8 cellular contexts compared by ENCODE assay signal in the genomic region with DNA sequence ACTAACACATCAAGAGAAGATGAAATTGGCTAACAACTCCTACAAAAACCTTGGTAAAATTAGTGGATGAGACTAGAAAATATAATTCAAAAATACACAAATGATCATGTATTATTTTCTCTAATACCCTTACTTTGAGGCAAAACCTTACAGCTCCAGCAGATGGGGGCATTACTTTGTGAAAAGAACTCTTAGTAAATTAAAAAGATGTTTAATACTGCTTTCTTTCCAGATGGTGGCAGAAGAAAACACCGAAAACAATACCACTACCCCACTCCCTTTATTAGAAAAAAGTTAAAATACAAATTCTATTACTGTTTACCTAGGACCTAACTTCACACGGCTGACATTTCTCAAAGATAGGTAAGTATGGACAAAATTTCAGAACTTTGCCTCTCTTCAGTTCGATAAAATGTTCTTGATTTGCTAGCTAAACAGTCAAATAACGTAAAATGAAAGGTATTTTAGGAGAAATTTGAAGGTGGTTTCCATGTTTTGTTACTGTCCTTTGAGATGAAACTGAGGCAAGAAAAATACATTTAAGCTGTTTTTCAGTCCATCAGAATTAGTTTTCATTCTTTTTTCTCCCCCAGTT. TPM values are rescaled to one million over a fixed set of nuclear protein-coding genes. Genes with fewer than 3 reads are reported as not detected.
DNase-seq lines count a peak whose midpoint lies in the region; ATAC-seq and TF ChIP-seq lines count a peak whose summit lies in the region.

No MANE protein-coding gene starts in this region.

- ATAC-seq in GM18499 (IDR thresholded peaks at IDR 0.05; ENCODE audit: insufficient read depth, unreplicated experiment) (peak; percentile 63), HG02938 (IDR thresholded peaks at IDR 0.05; ENCODE audit: unreplicated experiment) (peak; percentile 85), upper lobe of right lung (peak; percentile 66)

- no peaks in the 10 kb centered on the region for H3K27me3 ChIP-seq in CD4-positive, alpha-beta memory T cell (ENCODE audit: insufficient read depth, low read length)
- H3K27me3 ChIP-seq in upper lobe of right lung: no peaks in the 10 kb centered on the region

- H3K27ac ChIP-seq in CD4-positive, alpha-beta memory T cell (ENCODE audit: low read depth, low read length): no peak overlapping the region
- H3K27ac ChIP-seq in upper lobe of right lung: no peak overlapping the region

- in situ Hi-C loops in astrocyte of the spinal cord (cut with HindIII; ENCODE audit: low sequenced_read_pairs): no loop called here

- H3K36me3 ChIP-seq in CD4-positive, alpha-beta memory T cell (ENCODE audit: insufficient read depth, low read length): no peaks in the 10 kb centered on the region
- no peaks in the 10 kb centered on the region for H3K36me3 ChIP-seq in upper lobe of right lung

- no peak overlapping the region for H3K4me3 ChIP-seq in CD4-positive, alpha-beta memory T cell (ENCODE audit: low read length in 2 of 2)
- H3K4me3 ChIP-seq in astrocyte of the spinal cord (ENCODE audit: low read depth, low read length) (no peak overlapping the region), upper lobe of right lung (no peak overlapping the region)

- intact Hi-C loops in CD4-positive, alpha-beta memory T cell (cut with micrococcal nuclease): loop anchor here (1.0 kb wide), 2 partner anchors 31 to 519 kb away; a partner anchor contains a TSS
- intact Hi-C loops in upper lobe of right lung (cut with DNase I): no loop called here
- intact Hi-C loops in activated T-helper 1 cell treated with anti-CD3 and anti-CD28 coated beads, Interleukin-12 subunit alpha, Interleukin-12 subunit beta, Interleukin-2, Interleukin-4 antibody, amounts not matched to agents 30 ng/mL and 10 ng/mL and 1 ng/mL, durations not matched to agents 14 hours and 24 hours and 36 hours (cut with micrococcal nuclease): loop anchor here (1.0 kb wide), 4 partner anchors 211 to 1000 kb away; no protein-coding TSS in a partner anchor

- CTCF ChIA-PET in CD4-positive, alpha-beta memory T cell (lab: Charles Lee; ENCODE audit: partially characterized antibody): interaction anchor here (0.7 to 7.4 kb wide), 14 partner anchors 9 to 1001 kb away, joined by 3 to 89 read pairs (median 7); a partner anchor contains a TSS

- DNase-seq in CD4-positive, alpha-beta memory T cell: peak; percentile 45 to 61 (median 58)
- DNase-seq in NCI-H2196 (lab: John Stamatoyannopoulos, UW; ENCODE audit: unreplicated experiment): peak; percentile 53
- peak; percentile 72 for DNase-seq in astrocyte of the spinal cord (ENCODE audit: low read depth, low spot score)
- peak; percentile 53 for DNase-seq in inferior parietal cortex (ENCODE audit: extremely low spot score)
- DNase-seq in upper lobe of right lung: no peak
- no peak for DNase-seq in activated T-helper 1 cell treated with anti-CD3 and anti-CD28 coated beads, Interleukin-12 subunit alpha, Interleukin-12 subunit beta, Interleukin-2, Interleukin-4 antibody, amounts not matched to agents 30 ng/mL and 10 ng/mL and 1 ng/mL, durations not matched to agents 14 hours and 24 hours and 36 hours (ENCODE audit: low spot score)

- TF ChIP-seq CTCF in astrocyte of the spinal cord (IDR thresholded peaks at IDR 0.05; ENCODE audit: low read depth, low read length) (peak; percentile 66), upper lobe of right lung (IDR thresholded peaks at IDR 0.05) (peak; percentile 65)

- no peak overlapping the region for H3K4me3 Mint-ChIP-seq in CD4-positive, alpha-beta memory T cell
- H3K4me3 Mint-ChIP-seq in activated T-helper 1 cell treated with anti-CD3 and anti-CD28 coated beads, Interleukin-12 subunit alpha, Interleukin-12 subunit beta, Interleukin-2, Interleukin-4 antibody, amounts not matched to agents 30 ng/mL and 10 ng/mL and 1 ng/mL, durations not matched to agents 14 hours and 24 hours and 36 hours: no peak overlapping the region

- no peaks in the 10 kb centered on the region for H3K27me3 Mint-ChIP-seq in CD4-positive, alpha-beta memory T cell
- H3K27me3 Mint-ChIP-seq in activated T-helper 1 cell treated with anti-CD3 and anti-CD28 coated beads, Interleukin-12 subunit alpha, Interleukin-12 subunit beta, Interleukin-2, Interleukin-4 antibody, amounts not matched to agents 30 ng/mL and 10 ng/mL and 1 ng/mL, durations not matched to agents 14 hours and 24 hours and 36 hours (ENCODE audit: insufficient read depth): no peaks in the 10 kb centered on the region

- H3K9me3 ChIP-seq in CD4-positive, alpha-beta memory T cell (ENCODE audit: control insufficient read depth in 1 of 2, low read length in 2 of 2): no peaks in the 10 kb centered on the region
- no peaks in the 10 kb centered on the region for H3K9me3 ChIP-seq in upper lobe of right lung

- H3K9me3 Mint-ChIP-seq in CD4-positive, alpha-beta memory T cell: no peaks in the 10 kb centered on the region
- no peaks in the 10 kb centered on the region for H3K9me3 Mint-ChIP-seq in activated T-helper 1 cell treated with anti-CD3 and anti-CD28 coated beads, Interleukin-12 subunit alpha, Interleukin-12 subunit beta, Interleukin-2, Interleukin-4 antibody, amounts not matched to agents 30 ng/mL and 10 ng/mL and 1 ng/mL, durations not matched to agents 14 hours and 24 hours and 36 hours

- peak overlapping the region in 3 of 7 donors; percentile 7 to 72 (median 53) for H3K27ac Mint-ChIP-seq in CD4-positive, alpha-beta memory T cell
- no peak overlapping the region for H3K27ac Mint-ChIP-seq in activated T-helper 1 cell treated with anti-CD3 and anti-CD28 coated beads, Interleukin-12 subunit alpha, Interleukin-12 subunit beta, Interleukin-2, Interleukin-4 antibody, amounts not matched to agents 30 ng/mL and 10 ng/mL and 1 ng/mL, durations not matched to agents 14 hours and 24 hours and 36 hours

- POLR2A ChIA-PET in CD4-positive, alpha-beta memory T cell (lab: Charles Lee; ENCODE audit: partially characterized antibody): interaction anchor here (1.3 to 1.4 kb wide), 3 partner anchors 32 to 656 kb away, joined by 3 to 7 read pairs (median 6); a partner anchor contains a TSS

- peaks cover 5 to 7% of the 10 kb centered on the region in 2 donors for H3K36me3 Mint-ChIP-seq in CD4-positive, alpha-beta memory T cell
- no peaks in the 10 kb centered on the region for H3K36me3 Mint-ChIP-seq in activated T-helper 1 cell treated with anti-CD3 and anti-CD28 coated beads, Interleukin-12 subunit alpha, Interleukin-12 subunit beta, Interleukin-2, Interleukin-4 antibody, amounts not matched to agents 30 ng/mL and 10 ng/mL and 1 ng/mL, durations not matched to agents 14 hours and 24 hours and 36 hours (ENCODE audit: low read depth)

- peaks cover 14 to 29% (median 19%) of the 10 kb centered on the region in 4 donors for H3K4me1 Mint-ChIP-seq in CD4-positive, alpha-beta memory T cell
- H3K4me1 Mint-ChIP-seq in activated T-helper 1 cell treated with anti-CD3 and anti-CD28 coated beads, Interleukin-12 subunit alpha, Interleukin-12 subunit beta, Interleukin-2, Interleukin-4 antibody, amounts not matched to agents 30 ng/mL and 10 ng/mL and 1 ng/mL, durations not matched to agents 14 hours and 24 hours and 36 hours (ENCODE audit: low read depth): peaks cover 6% of the 10 kb centered on the region

- H3K4me1 ChIP-seq in CD4-positive, alpha-beta memory T cell (ENCODE audit: insufficient read depth, low read length): no peaks in the 10 kb centered on the region
- H3K4me1 ChIP-seq in upper lobe of right lung: no peaks in the 10 kb centered on the region

RNA-seq across cellular contexts. Expression of a gene that starts 30.6 kb away (rescaled TPM):
- total RNA-seq in CD4-positive, alpha-beta memory T cell: 10 to 100 TPM; 59.4 to 60.1 TPM
- 10 to 100 TPM; 42.9 to 52.7 TPM for polyA plus RNA-seq in CD4-positive, alpha-beta memory T cell
- total RNA-seq in upper lobe of right lung: 38.2 TPM
- 29.2 and 34.2 TPM in 2 replicates for total RNA-seq in activated T-helper 1 cell treated with anti-CD3 and anti-CD28 coated beads, Interleukin-12 subunit alpha, Interleukin-12 subunit beta, Interleukin-2, Interleukin-4 antibody, amounts not matched to agents 30 ng/mL and 10 ng/mL and 1 ng/mL, durations not matched to agents 14 hours and 24 hours and 36 hours

RNA-seq across cellular contexts. Expression of a gene that starts 31.0 kb away (rescaled TPM):
- 10 to 100 TPM; 52.5 to 64.5 TPM for total RNA-seq in CD4-positive, alpha-beta memory T cell
- polyA plus RNA-seq in CD4-positive, alpha-beta memory T cell: 10 to 100 TPM in 1 of 2 donors, 1 to 10 TPM in 1; 3.1 to 15.4 TPM
- total RNA-seq in upper lobe of right lung: 42.1 TPM
- total RNA-seq in activated T-helper 1 cell treated with anti-CD3 and anti-CD28 coated beads, Interleukin-12 subunit alpha, Interleukin-12 subunit beta, Interleukin-2, Interleukin-4 antibody, amounts not matched to agents 30 ng/mL and 10 ng/mL and 1 ng/mL, durations not matched to agents 14 hours and 24 hours and 36 hours: 18.1 and 18.8 TPM in 2 replicates

Comparison
In these comparisons a context has a peak if more than half of its experiments do, and no peak if none do; other contexts are left out.
1. DNase-seq: peak in CD4-positive, alpha-beta memory T cell (5 of 5), NCI-H2196 (single experiment), astrocyte of the spinal cord (single experiment) and inferior parietal cortex (single experiment); none in upper lobe of right lung (single experiment) and activated T-helper 1 cell treated with anti-CD3 and anti-CD28 coated beads, Interleukin-12 subunit alpha, Interleukin-12 subunit beta, Interleukin-2, Interleukin-4 antibody, amounts not matched to agents 30 ng/mL and 10 ng/mL and 1 ng/mL, durations not matched to agents 14 hours and 24 hours and 36 hours (single experiment).
2. Peak in every context shown above with its lines, with median percentiles within 50 percentile points of each other: ATAC-seq.